Comparison of ENCODE assay signal across 8 cellular contexts in genomic region chr1:64675718-64676345, GRCh38.
DNase-seq lines count a peak whose midpoint lies in the region; ATAC-seq and TF ChIP-seq lines count a peak whose summit lies in the region.

No MANE protein-coding gene starts in this region.

- H3K27me3 ChIP-seq in left ventricle myocardium inferior (ENCODE audit: low read depth): no peaks in the 10 kb centered on the region
- H3K27me3 ChIP-seq in PC-3 (ENCODE audit: low read length): no peaks in the 10 kb centered on the region
- no peaks in the 10 kb centered on the region for H3K27me3 ChIP-seq in thoracic aorta (replicated peaks; ENCODE audit: insufficient read depth)

- CTCF ChIA-PET in PC-3 (lab: Charles Lee): no interaction called here

- H3K4me2 ChIP-seq in PC-3 (ENCODE audit: low read length): no peak overlapping the region

- POLR2A ChIA-PET in PC-3 (lab: Charles Lee; ENCODE audit: unreplicated experiment): interaction anchor here (0.8 kb wide), 1 partner anchor 403 kb away, joined by 7 read pairs; no protein-coding TSS in a partner anchor

- H3K9ac ChIP-seq in PC-3 (ENCODE audit: low read length): no peak overlapping the region

- H3K4me3 ChIP-seq in left ventricle myocardium inferior: no peak overlapping the region
- H3K4me3 ChIP-seq in PC-3 (ENCODE audit: low read length): no peak overlapping the region
- no peak overlapping the region for H3K4me3 ChIP-seq in thoracic aorta

- no peaks in the 10 kb centered on the region for H3K9me2 ChIP-seq in PC-3 (replicated peaks; ENCODE audit: low read length)

- peak; percentile 79 for TF ChIP-seq CTCF in left ventricle myocardium inferior (IDR thresholded peaks at IDR 0.05; ENCODE audit: borderline replicate concordance)
- peak; percentile 49 for TF ChIP-seq CTCF in PC-3 (conservative IDR thresholded peaks at IDR 0.05; ENCODE audit: low read depth, low read length)
- TF ChIP-seq CTCF in thoracic aorta (IDR thresholded peaks at IDR 0.05): peak; percentile 71

- H3K27ac ChIP-seq in left ventricle myocardium inferior (replicated peaks) (no peak overlapping the region), PC-3 (ENCODE audit: low read length) (no peak overlapping the region), thoracic aorta (no peak overlapping the region)

- no TSS peak for BruUV-seq in PC-3 (replicated peaks; lab: Mats Ljungman, UMichigan)

- H3K9me3 ChIP-seq in left ventricle myocardium inferior (replicated peaks): no peaks in the 10 kb centered on the region
- H3K9me3 ChIP-seq in PC-3 (ENCODE audit: low read length): no peaks in the 10 kb centered on the region
- no peaks in the 10 kb centered on the region for H3K9me3 ChIP-seq in thoracic aorta

- H3K36me3 ChIP-seq in left ventricle myocardium inferior: peaks cover 25% of the 10 kb centered on the region
- no peaks in the 10 kb centered on the region for H3K36me3 ChIP-seq in PC-3 (ENCODE audit: low read depth, low read length)
- no peaks in the 10 kb centered on the region for H3K36me3 ChIP-seq in thoracic aorta

- no peak for DNase-seq in left ventricle myocardium inferior
- no peak for DNase-seq in Right ventricle myocardium superior
- DNase-seq in PC-3: peak; percentile 38
- peak; percentile 17 for DNase-seq in fibroblast of gingiva (ENCODE audit: low read depth)
- no peak for DNase-seq in thoracic aorta (ENCODE audit: low spot score)
- DNase-seq in activated CD4-positive, CD25-positive, alpha-beta regulatory T cell (lab: John Stamatoyannopoulos, UW): no peak
- no peak for DNase-seq in posterior cingulate gyrus

- no peak overlapping the region for H2AFZ ChIP-seq in PC-3 (ENCODE audit: low read length)

- no peak for ATAC-seq in Right ventricle myocardium superior (ENCODE audit: poor library complexity)
- ATAC-seq in PC-3: no peak
- no peak for ATAC-seq in thoracic aorta (ENCODE audit: insufficient number of reproducible peaks, low FRiP score, low read depth)
- no peak for ATAC-seq in HG02763 (IDR thresholded peaks at IDR 0.05; ENCODE audit: unreplicated experiment)

- no peaks in the 10 kb centered on the region for H3F3A ChIP-seq in PC-3 (ENCODE audit: low read length, unreplicated experiment)

- no peaks in the 10 kb centered on the region for H4K20me1 ChIP-seq in PC-3 (ENCODE audit: low read length)

- no peaks in the 10 kb centered on the region for H3K4me1 ChIP-seq in left ventricle myocardium inferior
- no peaks in the 10 kb centered on the region for H3K4me1 ChIP-seq in PC-3 (ENCODE audit: insufficient read depth, low read length)
- no peaks in the 10 kb centered on the region for H3K4me1 ChIP-seq in thoracic aorta (ENCODE audit: control insufficient read depth in 1 of 2, low read depth in 2 of 2)

- no peaks in the 10 kb centered on the region for H3K79me2 ChIP-seq in PC-3 (ENCODE audit: low read length)

- intact Hi-C loops in left ventricle myocardium inferior (cut with micrococcal nuclease) (loop anchor here (10.0 kb wide), 1 partner anchor 411 kb away; no protein-coding TSS in a partner anchor), Right ventricle myocardium superior (cut with DNase I) (loop anchor here (5.0 kb wide), 1 partner anchor 151 kb away; no protein-coding TSS in a partner anchor), PC-3 (cut with micrococcal nuclease) (loop anchor here (1.0 to 5.0 kb wide), 2 partner anchors 334 to 407 kb away; no protein-coding TSS in a partner anchor), posterior cingulate gyrus (cut with DNase I) (loop anchor here (2.0 to 10.0 kb wide), 2 partner anchors 201 to 407 kb away; partner anchors contain the start of gene CACHD1)

Comparison
In these comparisons a context has a peak if more than half of its experiments do, and no peak if none do; other contexts are left out.
1. DNase-seq: peak in PC-3 (single experiment) and fibroblast of gingiva (single experiment); none in left ventricle myocardium inferior (single experiment), Right ventricle myocardium superior (single experiment), thoracic aorta (single experiment), activated CD4-positive, CD25-positive, alpha-beta regulatory T cell (0 of 4) and posterior cingulate gyrus (0 of 10).
2. Peak in every context shown above with its lines, with median percentiles within 50 percentile points of each other: CTCF ChIP-seq.